Comparison of ENCODE assay signal across 8 cellular contexts in genomic region chr12:22333751-22334695, GRCh38. TPM values are rescaled to one million over a fixed set of nuclear protein-coding genes. Genes with fewer than 3 reads are reported as not detected.
DNase-seq lines count a peak whose midpoint lies in the region; ATAC-seq, FAIRE-seq and TF ChIP-seq lines count a peak whose summit lies in the region.

No MANE protein-coding gene starts in this region.

- peak; percentile 20 for ATAC-seq in HepG2

- H4K20me1 ChIP-seq in mammary epithelial cell (ENCODE audit: insufficient read depth, low read length) (no peaks in the 10 kb centered on the region), HepG2 (ENCODE audit: insufficient read depth, low read length) (no peaks in the 10 kb centered on the region)

- no peak overlapping the region for H3K27ac ChIP-seq in mammary epithelial cell (ENCODE audit: insufficient read depth, low read depth, low read length)
- no peak overlapping the region for H3K27ac ChIP-seq in HepG2 (ENCODE audit: extremely low read length, insufficient read depth, low read length)
- peak overlapping the region; percentile 42 for H3K27ac ChIP-seq in substantia nigra (ENCODE audit: low read depth, low read length, poor library complexity, severe bottlenecking)

- H3K79me2 ChIP-seq in mammary epithelial cell (ENCODE audit: insufficient read depth, low read length) = no peaks in the 10 kb centered on the region
- H3K79me2 ChIP-seq in HepG2 (ENCODE audit: insufficient read depth, low read length) = no peaks in the 10 kb centered on the region

- in situ Hi-C loops in mammary epithelial cell (cut with MboI; ENCODE audit: low sequenced_read_pairs in 2 of 2) (loop anchor here (10.0 to 25.0 kb wide), 3 partner anchors 111 to 239 kb away; no protein-coding TSS in a partner anchor), HepG2 (cut with HindIII; ENCODE audit: extremely low pct_ligation_motif_present, low pct_unique_long_range_greater_than_20kb) (no loop called here)

- TF ChIP-seq POLR2A in HepG2 (IDR thresholded peaks at IDR 0.05; ENCODE audit: insufficient read depth in 1 of 2, low read depth in 2 of 2, low read length in 2 of 2) = no peak

- H3K9me3 ChIP-seq in mammary epithelial cell (replicated peaks; ENCODE audit: insufficient read depth, low read length) (no peaks in the 10 kb centered on the region), HepG2 (ENCODE audit: low read length) (no peaks in the 10 kb centered on the region)

- no peak for TF ChIP-seq RAD21 in HepG2 (CRISPR knock-in tag; IDR thresholded peaks at IDR 0.05)

- H2AFZ ChIP-seq in mammary epithelial cell (ENCODE audit: low read depth, low read length) (peak overlapping the region; percentile 95), HepG2 (ENCODE audit: low read length) (no peak overlapping the region)

- TF ChIP-seq EP300 in HepG2 (IDR thresholded peaks at IDR 0.05; ENCODE audit: low read depth in 2 of 2, low read length in 2 of 2) = no peak
- no peak for TF ChIP-seq EP300 in HepG2 (CRISPR knock-in tag; IDR thresholded peaks at IDR 0.05; ENCODE audit: borderline replicate concordance)

- H3K27me3 ChIP-seq in mammary epithelial cell (ENCODE audit: insufficient read depth, low read length) = peaks cover 5% of the 10 kb centered on the region
- H3K27me3 ChIP-seq in HepG2 (ENCODE audit: control insufficient read depth in 1 of 2, insufficient read depth in 2 of 2, low read length in 2 of 2) = peaks cover 0 to 24% of the 10 kb centered on the region in 2 experiments; a peak in 3 of 5 replicates

- H3K4me1 ChIP-seq in mammary epithelial cell (ENCODE audit: insufficient read depth, low read length) (peaks cover 15% of the 10 kb centered on the region), HepG2 (ENCODE audit: insufficient read depth, low read length) (no peaks in the 10 kb centered on the region)

- CTCF ChIA-PET in mammary epithelial cell (lab: Charles Lee; ENCODE audit: low non-redundant PET) = no interaction called here
- CTCF ChIA-PET in HepG2 (lab: Yijun Ruan, JAX; ENCODE audit: low intra/inter-chr PET ratio, low total read pairs) = no interaction called here

- intact Hi-C loops in mammary epithelial cell (cut with micrococcal nuclease) = loop anchor here (2.0 kb wide), 1 partner anchor 63 kb away; no protein-coding TSS in a partner anchor
- intact Hi-C loops in HepG2 (cut with micrococcal nuclease; ENCODE audit: unreplicated experiment) = loop anchor here (2.0 kb wide), 1 partner anchor 635 kb away; no protein-coding TSS in a partner anchor

- dilution Hi-C loops in mammary epithelial cell (cut with HindIII; ENCODE audit: low sequenced_read_pairs) = no loop called here

- no peak for FAIRE-seq in HepG2 (lab: Jason Lieb, UNC)

- BruUV-seq in mammary epithelial cell (replicated peaks; lab: Mats Ljungman, UMichigan) (no TSS peak), HepG2 (replicated peaks; lab: Mats Ljungman, UMichigan) (no TSS peak)

- H3K9ac ChIP-seq in mammary epithelial cell (ENCODE audit: insufficient read depth, low read length) = no peak overlapping the region
- no peak overlapping the region for H3K9ac ChIP-seq in HepG2 (ENCODE audit: insufficient read depth, low read depth, low read length)

- TF ChIP-seq CTCF in mammary epithelial cell (conservative IDR thresholded peaks at IDR 0.05 in 1 of 2, IDR thresholded peaks at IDR 0.05 in 1 of 2; ENCODE audit: extremely low read depth in 1 of 2, insufficient read depth in 1 of 2, low read depth in 1 of 2, low read length in 2 of 2) = no peak
- TF ChIP-seq CTCF in HepG2 (CRISPR knock-in tag; IDR thresholded peaks at IDR 0.05) = no peak

- DNase-seq in AG08396 (ENCODE audit: low spot score) (peak; percentile 6), NCI-H69 (lab: John Stamatoyannopoulos, UW) (peak; percentile 43), mammary epithelial cell (no peak), HepG2 (ENCODE audit: low spot score) (no peak), substantia nigra (lab: John Stamatoyannopoulos, UW) (peak in 12 of 49 donors; percentile 11 to 80 (median 27)), medulla oblongata (ENCODE audit: extremely low spot score) (no peak), dedifferentiated amniotic fluid mesenchymal stem cell (ENCODE audit: extremely low spot score) (no peak), NCI-H2029 (lab: John Stamatoyannopoulos, UW) (no peak)

- 17% methylated on average over 26 of the region's 76 CpGs for WGBS in mammary epithelial cell (ENCODE audit: low coverage, missing lambda C conversion rate)
- 48% methylated on average over 47 of the region's 76 CpGs for WGBS in HepG2 (ENCODE audit: low lambda C conversion rate)

- H3K4me3 ChIP-seq in mammary epithelial cell (replicated peaks in 1 of 3; ENCODE audit: insufficient read depth in 1 of 3, low read depth in 2 of 3, low read length in 3 of 3) = peak overlapping the region; percentile 67 to 83 (median 79)
- H3K4me3 ChIP-seq in HepG2 (replicated peaks in 1 of 3; ENCODE audit: insufficient read depth in 1 of 3, low read depth in 2 of 3, low read length in 3 of 3) = peak overlapping the region in 1 of 3 experiments; percentile 16; a peak in 1 of 6 replicates

- H3K4me2 ChIP-seq in mammary epithelial cell (ENCODE audit: insufficient read depth, low read depth, low read length) = peak overlapping the region; percentile 99
- peak overlapping the region; percentile 18; the same call in 1 of the 2 replicates for H3K4me2 ChIP-seq in HepG2 (ENCODE audit: low read depth, low read length)

- H3K36me3 ChIP-seq in mammary epithelial cell (ENCODE audit: insufficient read depth, low read length) (no peaks in the 10 kb centered on the region), HepG2 (replicated peaks in 1 of 2; ENCODE audit: control insufficient read depth in 1 of 2, insufficient read depth in 2 of 2, low read length in 2 of 2) (no peaks in the 10 kb centered on the region)

- POLR2A ChIA-PET in HepG2 (lab: Yijun Ruan, JAX) = no interaction called here

TF ChIP-seq in HepG2, 621 proteins besides CTCF, POLR2A, EP300 and RAD21 (continues in another document):
- TF ChIP-seq TARDBP (CRISPR knock-in tag; IDR thresholded peaks at IDR 0.05) = no peak
- no peak for TF ChIP-seq REXO4 (CRISPR knock-in tag; IDR thresholded peaks at IDR 0.05; ENCODE audit: borderline replicate concordance)
- TF ChIP-seq, protein P1, sequence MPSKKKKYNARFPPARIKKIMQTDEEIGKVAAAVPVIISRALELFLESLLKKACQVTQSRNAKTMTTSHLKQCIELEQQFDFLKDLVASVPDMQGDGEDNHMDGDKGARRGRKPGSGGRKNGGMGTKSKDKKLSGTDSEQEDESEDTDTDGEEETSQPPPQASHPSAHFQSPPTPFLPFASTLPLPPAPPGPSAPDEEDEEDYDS (CRISPR knock-in tag; IDR thresholded peaks at IDR 0.05) = no peak
- no peak for TF ChIP-seq SRSF9 (IDR thresholded peaks at IDR 0.05; ENCODE audit: borderline replicate concordance, insufficient read depth, low read depth, low read length, poor library complexity, severe bottlenecking)
- TF ChIP-seq, protein P2, sequence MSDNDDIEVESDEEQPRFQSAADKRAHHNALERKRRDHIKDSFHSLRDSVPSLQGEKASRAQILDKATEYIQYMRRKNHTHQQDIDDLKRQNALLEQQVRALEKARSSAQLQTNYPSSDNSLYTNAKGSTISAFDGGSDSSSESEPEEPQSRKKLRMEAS (IDR thresholded peaks at IDR 0.05) = no peak
- TF ChIP-seq MAZ (IDR thresholded peaks at IDR 0.05; ENCODE audit: borderline replicate concordance, low read depth, low read length) = no peak
- TF ChIP-seq MAZ (CRISPR knock-in tag; IDR thresholded peaks at IDR 0.05; ENCODE audit: low read depth) = no peak
- no peak for TF ChIP-seq PLSCR1 (CRISPR knock-in tag; IDR thresholded peaks at IDR 0.05; ENCODE audit: borderline replicate concordance)
- TF ChIP-seq FOXJ3 (CRISPR knock-in tag; IDR thresholded peaks at IDR 0.05; ENCODE audit: borderline replicate concordance) = no peak
- TF ChIP-seq SMC3 (IDR thresholded peaks at IDR 0.05; ENCODE audit: low read length) = no peak

RNA-seq across cellular contexts. Expression of gene ST8SIA1, which starts 0.5 kb away (rescaled TPM):
- total RNA-seq in mammary epithelial cell (under 1 TPM; 0.50 to 0.87 TPM), HepG2 (2016; rRNA removed; fragmentation: Illumina TruSeq; extraction: Trizol) (not detected in 2 replicates)
- polyA plus RNA-seq in mammary epithelial cell (0.70 TPM), HepG2 (2011; rRNA removed) (not detected in 2 replicates)
- 5.9 TPM for polyA minus RNA-seq in mammary epithelial cell
- total RNA-seq in HepG2 (2016; cell fraction: cytosol; rRNA removed; fragmentation: Illumina TruSeq; extraction: Trizol; ENCODE audit: low read depth) = not detected in 2 replicates
- total RNA-seq in HepG2 (2016; cell fraction: insoluble cytoplasmic fraction; rRNA removed; fragmentation: Illumina TruSeq; extraction: Trizol) = not detected in 2 replicates
- not detected in 2 replicates for total RNA-seq in HepG2 (2016; cell fraction: membrane; rRNA removed; fragmentation: Illumina TruSeq; extraction: Trizol)
- total RNA-seq in HepG2 (2016; cell fraction: nucleus; rRNA removed; fragmentation: Illumina TruSeq; extraction: Trizol) = not detected in 2 replicates
- polyA plus RNA-seq in HepG2 (2011; cell fraction: cytosol; rRNA removed) = not detected in 2 replicates
- polyA plus RNA-seq in HepG2 (2011; cell fraction: nucleus; rRNA removed) = not detected in 2 replicates
- polyA plus RNA-seq in HepG2 (2012) = not detected in 2 replicates
- polyA plus RNA-seq in HepG2 (2016; cell fraction: cytosol; fragmentation: Illumina TruSeq; extraction: Trizol; ENCODE audit: low read depth) = not detected in 2 replicates
- not detected in 2 replicates for polyA plus RNA-seq in HepG2 (2016; cell fraction: insoluble cytoplasmic fraction; fragmentation: Illumina TruSeq; extraction: Trizol; ENCODE audit: low read depth)
- not detected in 2 replicates for polyA plus RNA-seq in HepG2 (2016; cell fraction: membrane; fragmentation: Illumina TruSeq; extraction: Trizol; ENCODE audit: low read depth)
- polyA plus RNA-seq in HepG2 (2016; cell fraction: nucleus; fragmentation: Illumina TruSeq; extraction: Trizol; ENCODE audit: insufficient read depth, low read depth) = not detected in 2 replicates
- polyA minus RNA-seq in HepG2 (2011; rRNA and poly(A)+ RNA removed; ENCODE audit: low replicate concordance) = 0.12 and 0.62 TPM in 2 replicates
- polyA minus RNA-seq in HepG2 (2011; cell fraction: cytosol; rRNA and poly(A)+ RNA removed) = not detected in 2 replicates
- polyA minus RNA-seq in HepG2 (2011; cell fraction: nucleus; rRNA and poly(A)+ RNA removed) = not detected in 2 replicates

Comparison
In these comparisons a context has a peak if more than half of its experiments do, and no peak if none do; other contexts are left out.
1. DNase-seq: peak in AG08396 (single experiment) and NCI-H69 (single experiment); none in mammary epithelial cell (single experiment), HepG2 (single experiment), medulla oblongata (single experiment), dedifferentiated amniotic fluid mesenchymal stem cell (single experiment) and NCI-H2029 (single experiment).